9 cellular contexts compared by ENCODE assay signal in the genomic region with DNA sequence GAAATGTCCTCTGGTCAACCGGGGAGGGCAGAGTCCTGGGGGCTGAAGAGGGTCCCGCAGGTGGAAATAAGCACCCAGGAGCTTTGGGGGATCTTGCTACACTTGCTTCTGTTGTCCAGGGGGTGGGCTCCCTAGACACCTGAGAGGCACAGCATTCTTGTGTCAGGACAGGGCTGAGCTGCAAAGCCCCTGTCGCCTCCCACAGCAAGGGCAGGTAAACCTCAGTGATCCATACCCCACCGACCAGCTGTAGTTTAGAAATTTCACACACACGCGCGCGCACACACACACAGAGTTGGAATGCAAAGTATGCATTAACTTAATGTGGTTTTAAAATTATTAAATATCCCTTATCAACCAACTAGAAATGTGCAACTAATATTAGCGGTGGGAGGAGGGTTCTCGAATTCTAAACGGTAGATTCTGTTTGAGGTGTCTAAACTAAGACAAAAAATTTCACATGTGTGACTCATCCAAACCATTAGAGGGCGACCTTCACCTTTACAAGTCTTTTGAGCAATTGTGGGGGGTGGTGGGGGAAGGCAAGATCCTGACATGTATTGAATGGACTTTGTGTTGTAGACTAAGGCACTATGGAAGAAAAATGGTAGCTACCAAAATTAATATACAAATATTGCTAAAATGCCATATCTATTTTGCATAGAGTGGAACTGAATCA. TPM values are rescaled to one million over a fixed set of nuclear protein-coding genes. Genes with fewer than 3 reads are reported as not detected.
DNase-seq lines count a peak whose midpoint lies in the region; ATAC-seq, FAIRE-seq and TF ChIP-seq lines count a peak whose summit lies in the region.
"Had no signal": no experiment of that assay in that cellular context is flagged by ENCODE, and none has a peak within 500 bp of the region (broad histone marks: within the 10 kb centered on the region; RNA-seq: fewer than 3 reads in every experiment).

No MANE protein-coding gene starts in this region.

- H3K27me3 ChIP-seq in DND-41 (ENCODE audit: insufficient read depth, low read length, poor library complexity) (no peaks in the 10 kb centered on the region), small intestine (ENCODE audit: control insufficient read depth in 2 of 2, insufficient read depth in 2 of 2, low read length in 2 of 2) (peaks cover 0 to 5% of the 10 kb centered on the region in 2 donors), vagina (no peaks in the 10 kb centered on the region)

- 43 to 54% (median 48%) methylated on average over 12 of the region's 12 CpGs for WGBS in small intestine, 3 donors

- H3K4me2 ChIP-seq in DND-41 (ENCODE audit: insufficient read depth, low read length) = no peak overlapping the region

- ATAC-seq in DND-41 (ENCODE audit: insufficient read depth, low read depth) (peak; percentile 76; the same call in 2 of the 3 replicates), GM19043 (IDR thresholded peaks at IDR 0.05; ENCODE audit: low read depth, unreplicated experiment) (peak; percentile 63), HG03460 (IDR thresholded peaks at IDR 0.05; ENCODE audit: unreplicated experiment) (peak; percentile 68)

- H2AFZ ChIP-seq in DND-41 (ENCODE audit: low read depth, low read length) = no peak overlapping the region

- peak; percentile 38 for FAIRE-seq in RCC 7860 (lab: Jason Lieb, UNC)
- no peak for FAIRE-seq in small intestine (lab: Jason Lieb, UNC)

- no peaks in the 10 kb centered on the region for H4K20me1 ChIP-seq in DND-41 (ENCODE audit: insufficient read depth, low read length)

- TF ChIP-seq CTCF in DND-41 (IDR thresholded peaks at IDR 0.05; ENCODE audit: borderline replicate concordance, extremely low read depth, low read length, poor library complexity, severe bottlenecking) (peak; percentile 55), fibroblast of mammary gland (conservative IDR thresholded peaks at IDR 0.05; ENCODE audit: control insufficient read depth, insufficient read depth, low read depth, low read length) (peak; percentile 24), vagina (IDR thresholded peaks at IDR 0.05) (no peak)

- H3K9me3 ChIP-seq in DND-41 (ENCODE audit: insufficient read depth, low read length, severe bottlenecking) (no peaks in the 10 kb centered on the region), small intestine (ENCODE audit: control insufficient read depth, low read depth) (no peaks in the 10 kb centered on the region), vagina (no peaks in the 10 kb centered on the region)

- no peaks in the 10 kb centered on the region for H3K79me2 ChIP-seq in DND-41 (ENCODE audit: insufficient read depth, low read length)

- DNase-seq in DND-41 = peak; percentile 10
- DNase-seq in RCC 7860 (ENCODE audit: low spot score) = peak; percentile 21
- DNase-seq in fibroblast of mammary gland (ENCODE audit: low read depth) = peak; percentile 57
- peak; percentile 11 for DNase-seq in small intestine
- no peak for DNase-seq in vagina (ENCODE audit: extremely low spot score in 2 of 2)
- DNase-seq in stimulated activated CD4-positive, alpha-beta T cell treated with anti-CD3 and anti-CD28 coated beads, Interleukin-4, amount 100 ng/mL, for 4 hours = no peak

- intact Hi-C loops in vagina (cut with DNase I) = no loop called here

- H3K27ac ChIP-seq in DND-41 (ENCODE audit: low read length) (no peak overlapping the region), small intestine (ENCODE audit: low read depth in 1 of 2, low read length in 1 of 2) (no peak overlapping the region), vagina (no peak overlapping the region)

- H3K4me3 ChIP-seq in DND-41 (ENCODE audit: low read depth in 1 of 2, low read length in 2 of 2) (no peak overlapping the region), fibroblast of mammary gland (ENCODE audit: control insufficient read depth, low read depth, low read length) (no peak overlapping the region), small intestine (ENCODE audit: low read depth in 1 of 2, low read length in 2 of 2) (no peak overlapping the region), vagina (no peak overlapping the region)

- 0 out of 2 replicates have a peak, but pooled peaks cover 2% of the 10 kb centered on the region for H3K4me1 ChIP-seq in DND-41 (ENCODE audit: insufficient read depth, low read length)
- H3K4me1 ChIP-seq in small intestine (ENCODE audit: control insufficient read depth in 2 of 2, insufficient read depth in 1 of 2, low read depth in 1 of 2, low read length in 1 of 2) = no peaks in the 10 kb centered on the region
- no peaks in the 10 kb centered on the region for H3K4me1 ChIP-seq in vagina

- TF ChIP-seq POLR2A in vagina (IDR thresholded peaks at IDR 0.05) = no peak

- H3K36me3 ChIP-seq in DND-41 (ENCODE audit: insufficient read depth, low read length) (no peaks in the 10 kb centered on the region), small intestine (ENCODE audit: control insufficient read depth in 2 of 2, insufficient read depth in 2 of 2, low read length in 2 of 2) (no peaks in the 10 kb centered on the region), vagina (no peaks in the 10 kb centered on the region)

- H3K9ac ChIP-seq in DND-41 (ENCODE audit: low read depth, low read length) = no peak overlapping the region

RNA-seq across cellular contexts. Expression of a gene that starts 34.3 kb away (rescaled TPM):
- polyA plus RNA-seq in small intestine = not detected
- total RNA-seq in vagina = not detected
- total RNA-seq: skeletal muscle tissue had no signal

Comparison
In these comparisons a context has a peak if more than half of its experiments do, and no peak if none do; other contexts are left out.
1. DNase-seq: peak in DND-41 (single experiment), RCC 7860 (single experiment), fibroblast of mammary gland (single experiment) and small intestine (single experiment); none in vagina (0 of 2) and stimulated activated CD4-positive, alpha-beta T cell treated with anti-CD3 and anti-CD28 coated beads, Interleukin-4, amount 100 ng/mL, for 4 hours (0 of 2).
2. CTCF ChIP-seq: peak in DND-41 (single experiment) and fibroblast of mammary gland (single experiment); none in vagina (0 of 3).
3. Peak in every context shown above with its lines, with median percentiles within 50 percentile points of each other: ATAC-seq.